ENCODE assay signal across 38 cellular contexts in the genomic region with DNA sequence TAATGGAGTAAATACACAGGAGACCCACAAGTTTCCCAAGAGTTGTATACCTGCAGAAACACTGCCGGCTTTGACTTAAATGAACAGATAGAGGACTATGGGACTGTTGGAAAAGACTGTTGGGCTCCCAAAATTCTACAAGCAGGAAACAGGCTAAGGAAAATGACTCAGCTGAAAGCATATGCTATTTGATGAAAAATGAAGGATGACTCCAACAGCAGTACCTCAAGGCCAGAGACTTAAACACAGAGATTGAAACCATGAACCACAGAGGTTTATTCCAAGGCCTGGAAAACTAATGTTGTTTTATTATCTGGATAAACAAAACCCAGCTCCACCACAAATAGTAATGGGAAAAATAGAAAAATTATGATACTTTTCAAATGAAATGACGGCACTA.
"Had no signal": no experiment of that assay in that cellular context is flagged by ENCODE, and none has a peak within 500 bp of the region (broad histone marks: within the 10 kb centered on the region; RNA-seq: fewer than 3 reads in every experiment).

No MANE protein-coding gene starts in this region.

- FAIRE-seq: RCC 7860 had no signal

- H3K4me1 Mint-ChIP-seq: activated B cell treated with CpG ODN at 0.5 μM for 24 hours; activated CD4-positive, alpha-beta memory T cell treated with anti-CD3 and anti-CD28 coated beads, Interleukin-2, amount 10 ng/mL, durations not matched to agents 7 days and 5 days had no signal

- H3K36me3 Mint-ChIP-seq: activated CD8-positive, alpha-beta memory T cell treated with anti-CD3 and anti-CD28 coated beads, Interleukin-2, amount 10 ng/mL, durations not matched to agents 7 days and 5 days; activated naive CD8-positive, alpha-beta T cell treated with anti-CD3 and anti-CD28 coated beads for 36 hours; T-cell had no signal

- H3K4me3 ChIP-seq: cardiac muscle cell, PC-9 had no signal

- H3K4me3 Mint-ChIP-seq: activated B cell treated with CpG ODN at 0.5 μM for 24 hours; activated CD4-positive, alpha-beta memory T cell treated with anti-CD3 and anti-CD28 coated beads, Interleukin-2, amount 10 ng/mL, durations not matched to agents 7 days and 5 days; activated CD8-positive, alpha-beta memory T cell treated with anti-CD3 and anti-CD28 coated beads, Interleukin-2, amount 10 ng/mL, durations not matched to agents 7 days and 5 days; activated naive CD8-positive, alpha-beta T cell treated with anti-CD3 and anti-CD28 coated beads for 36 hours; T-cell; T-helper 17 cell had no signal

- H3K27me3 ChIP-seq: cardiac muscle cell had no signal

- DNase-seq: activated B cell treated with CpG ODN at 0.5 μM for 24 hours; activated CD4-positive, alpha-beta memory T cell treated with anti-CD3 and anti-CD28 coated beads, Interleukin-2, amount 10 ng/mL, durations not matched to agents 7 days and 5 days; activated CD4-positive, alpha-beta T cell treated with anti-CD3 and anti-CD28 coated beads for 4 hours; activated CD4-positive, alpha-beta T cell treated with anti-CD3 and anti-CD28 coated beads, Interleukin-2, amount 50 U/mL, for 1 hour; activated CD4-positive, CD25-positive, alpha-beta regulatory T cell treated with anti-CD3 and anti-CD28 coated beads, Interleukin-2, amount 50 U/mL, for 72 hours; activated CD8-positive, alpha-beta memory T cell treated with anti-CD3 and anti-CD28 coated beads for 24 hours; activated CD8-positive, alpha-beta memory T cell treated with anti-CD3 and anti-CD28 coated beads, Interleukin-2, amount 10 ng/mL, durations not matched to agents 7 days and 5 days; activated CD8-positive, alpha-beta memory T cell treated with anti-CD3 and anti-CD28 coated beads, Interleukin-2, amount 50 U/mL, for 48 hours; activated effector memory CD4-positive, alpha-beta T cell treated with Interleukin-2 at 50 U/mL for 16 hours; activated naive CD4-positive, alpha-beta T cell treated with anti-CD3 and anti-CD28 coated beads, Interleukin-2, amount 50 U/mL, for 16 hours; activated naive CD8-positive, alpha-beta T cell treated with anti-CD3 and anti-CD28 coated beads for 36 hours; activated T-cell treated with anti-CD3 and anti-CD28 coated beads, Interleukin-2, amount 50 U/mL, for 48 hours; amniotic stem cell; aorta; cerebellar nuclear complex; MM.1S; MV-4-11; NCI-H1092; NCI-H1436 treated with DMSO at 0.1 percent for 48 hours; NCI-H1694 treated with DMSO at 0.1 percent for 48 hours; NCI-H2029 treated with DMSO at 0.1 percent for 48 hours; NCI-H2107; NCI-H2171; NCI-H510A; NCI-H526; NCI-H748 treated with DMSO at 0.1 percent for 48 hours; NK-92 treated with Interleukin-12 subunit alpha and Interleukin-12 subunit beta, amount 100 ng/mL, for 24 hours; PC-9; SIG-M5; T-cell; T-helper 17 cell; T-helper 9 cell had no signal

- H3K36me3 ChIP-seq: cardiac muscle cell had no signal

- H3K27ac Mint-ChIP-seq: activated B cell treated with CpG ODN at 0.5 μM for 24 hours; activated CD4-positive, alpha-beta memory T cell treated with anti-CD3 and anti-CD28 coated beads, Interleukin-2, amount 10 ng/mL, durations not matched to agents 7 days and 5 days; activated CD8-positive, alpha-beta memory T cell treated with anti-CD3 and anti-CD28 coated beads, Interleukin-2, amount 10 ng/mL, durations not matched to agents 7 days and 5 days; activated naive CD8-positive, alpha-beta T cell treated with anti-CD3 and anti-CD28 coated beads for 36 hours; T-cell; T-helper 17 cell had no signal

- H3K27ac ChIP-seq: cardiac muscle cell, PC-9, RWPE1, VCaP had no signal

- ATAC-seq: activated CD8-positive, alpha-beta memory T cell treated with anti-CD3 and anti-CD28 coated beads, Interleukin-2, amount 10 ng/mL, durations not matched to agents 7 days and 5 days; Right ventricle myocardium inferior; SK-N-SH treated with all-trans-retinoic acid at 6 μM for 48 hours; T-cell; T-helper 17 cell had no signal

- H3K27me3 Mint-ChIP-seq: activated B cell treated with CpG ODN at 0.5 μM for 24 hours; activated naive CD8-positive, alpha-beta T cell treated with anti-CD3 and anti-CD28 coated beads for 36 hours; T-cell; T-helper 17 cell had no signal

- H3K9me3 Mint-ChIP-seq: activated CD4-positive, alpha-beta memory T cell treated with anti-CD3 and anti-CD28 coated beads, Interleukin-2, amount 10 ng/mL, durations not matched to agents 7 days and 5 days had no signal

- H3K4me2 ChIP-seq: PC-9 had no signal

- H2AFZ ChIP-seq: PC-9 had no signal
